8 cellular contexts compared by ENCODE assay signal in the genomic region with DNA sequence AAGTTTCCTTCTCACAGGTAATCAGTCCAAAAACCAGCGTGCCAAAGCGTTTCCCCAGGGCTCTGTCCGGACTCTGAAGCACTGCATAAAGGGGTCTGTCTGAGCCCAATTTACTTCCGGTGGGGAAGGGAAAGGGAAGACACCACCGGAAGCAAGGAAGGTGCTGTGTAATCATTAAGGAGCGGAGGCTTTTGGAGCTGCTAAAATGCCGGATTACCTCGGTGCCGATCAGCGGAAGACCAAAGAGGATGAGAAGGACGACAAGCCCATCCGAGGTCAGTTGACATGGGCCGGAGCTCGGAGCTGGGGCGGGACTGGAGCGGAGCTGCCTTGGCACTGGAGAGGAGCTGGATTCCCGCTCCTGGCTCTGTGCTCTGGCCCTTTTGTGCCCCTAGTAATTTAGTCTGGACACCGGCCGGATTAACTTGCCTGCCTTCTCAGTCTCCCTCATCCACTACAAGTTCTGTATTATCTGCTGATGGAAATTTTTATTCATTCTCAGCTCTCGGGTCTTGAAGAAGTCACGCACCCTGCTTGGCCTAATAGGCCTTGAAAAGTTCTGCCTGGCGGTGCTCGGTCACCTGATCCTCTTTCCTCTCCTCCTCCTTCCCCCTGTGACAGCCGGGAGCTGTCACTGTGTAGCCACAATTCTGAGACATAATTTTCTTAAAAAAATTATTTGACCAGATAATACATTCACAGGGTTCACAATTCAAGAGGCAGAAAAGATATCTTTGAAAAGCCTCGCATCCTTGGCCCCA. TPM values are rescaled to one million over a fixed set of nuclear protein-coding genes. Genes with fewer than 3 reads are reported as not detected.
A peak's percentile ranks its signal among the peaks of the same experiment; 100 is the strongest.
DNase-seq lines count a peak whose midpoint lies in the region; ATAC-seq and TF ChIP-seq lines count a peak whose summit lies in the region.

A gene (plus strand): TSS at position 137 of the 761 bp plus-strand sequence. CDS start 69 bp downstream, at position 206.

- H3K4me1 Mint-ChIP-seq in nephron: peaks cover 51% of the 10 kb centered on the region

- peak within 1 kb of the TSS; percentile 95 to 100 (median 96) for H3K4me3 Mint-ChIP-seq in nephron

- no peaks in the 10 kb centered on the region for H3K9me3 Mint-ChIP-seq in nephron

- no peaks in the 10 kb centered on the region for H3K27me3 Mint-ChIP-seq in nephron (ENCODE audit: low read depth)

- TF ChIP-seq CTCF in fibroblast of the aortic adventitia (IDR thresholded peaks at IDR 0.05; ENCODE audit: insufficient read depth, low read length): no peak
- TF ChIP-seq CTCF in nephron (IDR thresholded peaks at IDR 0.05; ENCODE audit: unreplicated experiment in 3 of 3): no peak

- H3K9me3 ChIP-seq in ES-I3 (ENCODE audit: control insufficient read depth, insufficient read depth, low read length) (no peaks in the 10 kb centered on the region), HAP-1 (no peaks in the 10 kb centered on the region), MG63 (no peaks in the 10 kb centered on the region)

- ATAC-seq in stimulated activated naive CD8-positive, alpha-beta T cell treated with anti-CD3 and anti-CD28 coated beads, Interleukin-15, Interleukin-2, amounts not matched to agents 100 U/mL and 50 U/mL, for 24 hours: peak; percentile 78

- peak within 1 kb of the TSS; percentile 95 for H3K9ac ChIP-seq in ES-I3 (ENCODE audit: low read depth, low read length)

- no peaks in the 10 kb centered on the region for H3K27me3 ChIP-seq in HAP-1 (ENCODE audit: low read depth)
- H3K27me3 ChIP-seq in MG63: no peaks in the 10 kb centered on the region

- peak within 1 kb of the TSS; percentile 98 for H3K27ac Mint-ChIP-seq in nephron

- H3K4me3 ChIP-seq in HAP-1 (peak within 1 kb of the TSS; percentile 66), MG63 (peak within 1 kb of the TSS; percentile 68), fibroblast of the aortic adventitia (ENCODE audit: low read depth, low read length) (peak within 1 kb of the TSS; percentile 94)

- peak; percentile 78 to 88 for DNase-seq in HAP-1 (ENCODE audit: low spot score in 2 of 2)
- DNase-seq in MG63: peak; percentile 81
- peak; percentile 75 to 91 for DNase-seq in SHP77 (lab: John Stamatoyannopoulos, UW)
- DNase-seq in activated effector memory CD4-positive, alpha-beta T cell treated with Interleukin-2 at 50 U/mL for 16 hours: peak; percentile 78
- DNase-seq in fibroblast of the aortic adventitia (ENCODE audit: low read depth): peak; percentile 96
- peak; percentile 80 for DNase-seq in stimulated activated naive CD8-positive, alpha-beta T cell treated with anti-CD3 and anti-CD28 coated beads, Interleukin-15, Interleukin-2, amounts not matched to agents 100 U/mL and 50 U/mL, for 24 hours

- H3K4me1 ChIP-seq in ES-I3 (ENCODE audit: insufficient read depth, low read length) (peaks cover 4% of the 10 kb centered on the region; the same call in 1 of the 2 replicates), HAP-1 (peaks cover 35% of the 10 kb centered on the region)

- H3K36me3 ChIP-seq in ES-I3 (ENCODE audit: insufficient read depth, low read length) (no peaks in the 10 kb centered on the region; the same call in 1 of the 2 replicates), HAP-1 (replicated peaks) (peaks cover 13% of the 10 kb centered on the region), MG63 (peaks cover 15% of the 10 kb centered on the region)

- in situ Hi-C loops in HAP-1 (cut with MboI; ENCODE audit: low sequenced_read_pairs): no loop called here

- H3K36me3 Mint-ChIP-seq in nephron (ENCODE audit: low read depth): peaks cover 9% of the 10 kb centered on the region

RNA-seq across cellular contexts. Expression of the gene that starts here (rescaled TPM):
- total RNA-seq in MG63 (2014; rRNA removed; shearing (Covaris generic); ENCODE audit: low replicate concordance): 252 and 291 TPM in 2 replicates
- 170 and 189 TPM in 2 replicates for total RNA-seq in fibroblast of the aortic adventitia (ENCODE audit: low replicate concordance)

Comparison
In these comparisons a context has a peak if more than half of its experiments do, and no peak if none do; other contexts are left out.
1. Peak in every context shown above with its lines: DNase-seq, ATAC-seq and H3K4me3 ChIP-seq.